In genomic region chr5:145588113-145588512, GRCh38 we compare ENCODE assay signal across 15 cellular contexts.
"Had no signal": no experiment of that assay in that cellular context is flagged by ENCODE, and none has a peak within 500 bp of the region (broad histone marks: within the 10 kb centered on the region; RNA-seq: fewer than 3 reads in every experiment).

No MANE protein-coding gene starts in this region.

- DNase-seq: activated CD4-positive, alpha-beta T cell treated with anti-CD3 and anti-CD28 coated beads for 4 hours; activated CD8-positive, alpha-beta memory T cell treated with anti-CD3 and anti-CD28 coated beads, Interleukin-2, amount 50 U/mL, for 48 hours; activated CD8-positive, alpha-beta T cell treated with anti-CD3 and anti-CD28 coated beads, Interleukin-2, amount 10 ng/mL, durations not matched to agents 7 days and 5 days; activated naive CD4-positive, alpha-beta T cell treated with anti-CD3 and anti-CD28 coated beads, Interleukin-2, amount 50 U/mL, for 16 hours; mucosa of descending colon; naive thymus-derived CD8-positive, alpha-beta T cell; right lobe of liver; stimulated activated CD4-positive, alpha-beta T cell treated with anti-CD3 and anti-CD28 coated beads, Interleukin-2, amount 100 ng/mL, for 24 hours; upper lobe of right lung had no signal

- H3K27me3 ChIP-seq: esophagus muscularis mucosa, foreskin keratinocyte, neutrophil, right lobe of liver, upper lobe of right lung had no signal

- H3K27ac ChIP-seq: esophagus muscularis mucosa, foreskin keratinocyte, neutrophil, prostate gland, right lobe of liver, upper lobe of right lung had no signal

- H3K4me1 ChIP-seq: esophagus muscularis mucosa, prostate gland, right lobe of liver, upper lobe of right lung had no signal

- H3K4me1 Mint-ChIP-seq: naive thymus-derived CD8-positive, alpha-beta T cell; stimulated activated naive B cell treated with anti-CD40 and anti-IgM and Interleukin-4, amounts not matched to agents 10 μg/mL and 1 μg/mL and 100 μg/mL, for 72 hours had no signal

- H3K36me3 Mint-ChIP-seq: naive thymus-derived CD8-positive, alpha-beta T cell; stimulated activated naive B cell treated with anti-CD40 and anti-IgM and Interleukin-4, amounts not matched to agents 10 μg/mL and 1 μg/mL and 100 μg/mL, for 72 hours had no signal

- H3K9me3 ChIP-seq: mucosa of descending colon, neutrophil, prostate gland, right lobe of liver, upper lobe of right lung had no signal

- H3K27me3 Mint-ChIP-seq: naive thymus-derived CD8-positive, alpha-beta T cell; stimulated activated naive B cell treated with anti-CD40 and anti-IgM and Interleukin-4, amounts not matched to agents 10 μg/mL and 1 μg/mL and 100 μg/mL, for 72 hours had no signal

- H3K36me3 ChIP-seq: esophagus muscularis mucosa, neutrophil, prostate gland, right lobe of liver, upper lobe of right lung had no signal

- H3K4me3 ChIP-seq: esophagus muscularis mucosa, mucosa of descending colon, prostate gland, right lobe of liver, upper lobe of right lung had no signal

- ATAC-seq: activated CD8-positive, alpha-beta T cell treated with anti-CD3 and anti-CD28 coated beads, Interleukin-2, amount 10 ng/mL, durations not matched to agents 7 days and 5 days; naive thymus-derived CD8-positive, alpha-beta T cell; right lobe of liver; upper lobe of right lung had no signal

- H3K27ac Mint-ChIP-seq: activated CD8-positive, alpha-beta T cell treated with anti-CD3 and anti-CD28 coated beads, Interleukin-2, amount 10 ng/mL, durations not matched to agents 7 days and 5 days; naive thymus-derived CD8-positive, alpha-beta T cell; stimulated activated naive B cell treated with anti-CD40 and anti-IgM and Interleukin-4, amounts not matched to agents 10 μg/mL and 1 μg/mL and 100 μg/mL, for 72 hours had no signal

- FAIRE-seq: islet of Langerhans had no signal

- H3K4me3 Mint-ChIP-seq: activated CD8-positive, alpha-beta T cell treated with anti-CD3 and anti-CD28 coated beads, Interleukin-2, amount 10 ng/mL, durations not matched to agents 7 days and 5 days; naive thymus-derived CD8-positive, alpha-beta T cell; stimulated activated naive B cell treated with anti-CD40 and anti-IgM and Interleukin-4, amounts not matched to agents 10 μg/mL and 1 μg/mL and 100 μg/mL, for 72 hours had no signal
